27 cellular contexts compared by ENCODE assay signal in genomic region chr10:21203473-21204107, GRCh38.
"Had no signal": no experiment of that assay in that cellular context is flagged by ENCODE, and none has a peak within 500 bp of the region (broad histone marks: within the 10 kb centered on the region; RNA-seq: fewer than 3 reads in every experiment).

No MANE protein-coding gene starts in this region.

- H3K27me3 ChIP-seq: adrenal gland, breast epithelium, Peyer's patch, SJCRH30 had no signal

- H3K27ac Mint-ChIP-seq: activated CD4-positive, alpha-beta memory T cell treated with anti-CD3 and anti-CD28 coated beads, Interleukin-2, amount 10 ng/mL, durations not matched to agents 7 days and 5 days; activated CD4-positive, alpha-beta T cell treated with anti-CD3 and anti-CD28 coated beads for 36 hours; activated naive CD8-positive, alpha-beta T cell treated with anti-CD3 and anti-CD28 coated beads, Interleukin-2, amount 10 ng/mL, durations not matched to agents 7 days and 5 days; activated T-helper 2 cell treated with anti-CD3 and anti-CD28 coated beads, Interferon-gamma antibody, Interleukin-2, Interleukin-4, amounts not matched to agents 10 μg/mL and 5 μg/mL and 100 μg/mL, durations not matched to agents 14 hours and 24 hours and 36 hours had no signal

- H3K27ac ChIP-seq: adrenal gland, breast epithelium, Peyer's patch, RWPE1, SJCRH30, VCaP had no signal

- H3K36me3 Mint-ChIP-seq: activated naive CD8-positive, alpha-beta T cell treated with anti-CD3 and anti-CD28 coated beads, Interleukin-2, amount 10 ng/mL, durations not matched to agents 7 days and 5 days had no signal

- DNase-seq: activated CD4-positive, alpha-beta memory T cell treated with anti-CD3 and anti-CD28 coated beads, Interleukin-2, amount 10 ng/mL, durations not matched to agents 7 days and 5 days; activated CD4-positive, alpha-beta T cell treated with anti-CD3 and anti-CD28 coated beads for 36 hours; activated CD4-positive, alpha-beta T cell treated with anti-CD3 and anti-CD28 coated beads, Interleukin-2, amount 50 U/mL, for 1 hour; activated naive CD4-positive, alpha-beta T cell treated with anti-CD3 and anti-CD28 coated beads, Interleukin-2, amount 50 U/mL, for 16 hours; activated naive CD8-positive, alpha-beta T cell treated with anti-CD3 and anti-CD28 coated beads, Interleukin-2, amount 10 ng/mL, durations not matched to agents 7 days and 5 days; activated T-cell treated with anti-CD3 and anti-CD28 coated beads for 4 hours; activated T-cell treated with anti-CD3 and anti-CD28 coated beads, Interleukin-2, amount 50 U/mL, for 48 hours; adrenal gland; aorta; MG63; MV-4-11; NCI-H1105; NCI-H1436; NCI-H187; NCI-H2081; NCI-H446; NCI-H524; Peyer's patch; Right ventricle myocardium superior; SJCRH30; SK-N-SH; T-helper 1 cell had no signal

- H3K4me1 Mint-ChIP-seq: activated CD4-positive, alpha-beta memory T cell treated with anti-CD3 and anti-CD28 coated beads, Interleukin-2, amount 10 ng/mL, durations not matched to agents 7 days and 5 days; activated CD4-positive, alpha-beta T cell treated with anti-CD3 and anti-CD28 coated beads for 36 hours; activated naive CD8-positive, alpha-beta T cell treated with anti-CD3 and anti-CD28 coated beads, Interleukin-2, amount 10 ng/mL, durations not matched to agents 7 days and 5 days; central memory CD8-positive, alpha-beta T cell had no signal

- H3K4me1 ChIP-seq: adrenal gland, breast epithelium, Peyer's patch, SJCRH30 had no signal

- H3K9ac ChIP-seq: SK-N-SH had no signal

- H3K4me3 Mint-ChIP-seq: activated CD4-positive, alpha-beta memory T cell treated with anti-CD3 and anti-CD28 coated beads, Interleukin-2, amount 10 ng/mL, durations not matched to agents 7 days and 5 days; activated CD4-positive, alpha-beta T cell treated with anti-CD3 and anti-CD28 coated beads for 36 hours; activated naive CD8-positive, alpha-beta T cell treated with anti-CD3 and anti-CD28 coated beads, Interleukin-2, amount 10 ng/mL, durations not matched to agents 7 days and 5 days; central memory CD8-positive, alpha-beta T cell had no signal

- H3K4me3 ChIP-seq: adrenal gland, breast epithelium, MG63, Peyer's patch, SJCRH30 had no signal

- H3K9me3 ChIP-seq: Peyer's patch, SJCRH30, SK-N-SH had no signal

- ATAC-seq: activated CD4-positive, alpha-beta T cell treated with anti-CD3 and anti-CD28 coated beads for 36 hours had no signal

- H3K27me3 Mint-ChIP-seq: activated CD4-positive, alpha-beta memory T cell treated with anti-CD3 and anti-CD28 coated beads, Interleukin-2, amount 10 ng/mL, durations not matched to agents 7 days and 5 days; activated naive CD8-positive, alpha-beta T cell treated with anti-CD3 and anti-CD28 coated beads, Interleukin-2, amount 10 ng/mL, durations not matched to agents 7 days and 5 days had no signal

- H3K36me3 ChIP-seq: adrenal gland, breast epithelium, MG63, Peyer's patch, SJCRH30 had no signal

- H3K9me3 Mint-ChIP-seq: activated naive CD8-positive, alpha-beta T cell treated with anti-CD3 and anti-CD28 coated beads, Interleukin-2, amount 10 ng/mL, durations not matched to agents 7 days and 5 days had no signal

- H3K4me2 ChIP-seq: SK-N-SH had no signal
